In the genomic region with DNA sequence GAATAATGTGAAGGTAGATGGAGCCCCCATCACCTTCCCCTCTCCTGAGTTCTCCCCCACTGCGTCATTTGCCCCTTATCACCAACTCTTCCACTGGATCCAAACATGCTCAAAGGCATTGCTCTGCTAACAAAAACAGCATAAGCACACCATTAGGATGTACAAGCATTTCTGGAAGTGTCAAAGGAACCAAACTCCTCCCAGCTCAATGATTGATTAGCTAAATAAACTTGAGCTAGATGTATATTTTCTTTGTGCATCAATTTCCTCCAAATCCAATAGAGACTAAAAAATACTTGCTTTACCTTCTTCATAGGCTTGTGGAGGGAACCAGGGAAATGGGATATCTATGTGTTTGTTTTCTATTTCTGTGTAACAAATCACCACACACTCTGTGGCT, we compare ENCODE assay signal across 25 cellular contexts.
A peak's percentile ranks its signal among the peaks of the same experiment; 100 is the strongest.
DNase-seq lines count a peak whose midpoint lies in the region; ATAC-seq, FAIRE-seq and TF ChIP-seq lines count a peak whose summit lies in the region.
"Had no signal": no experiment of that assay in that cellular context is flagged by ENCODE, and none has a peak within 500 bp of the region (broad histone marks: within the 10 kb centered on the region; RNA-seq: fewer than 3 reads in every experiment).

No MANE protein-coding gene starts in this region.

- H3K9me2 ChIP-seq in PC-9 (ENCODE audit: insufficient read depth), result no peaks in the 10 kb centered on the region

- H4K20me1 ChIP-seq in K562 (replicated peaks; ENCODE audit: control insufficient read depth, insufficient read depth, low read length), result no peaks in the 10 kb centered on the region
- H4K20me1 ChIP-seq in neural progenitor cell (ENCODE audit: low read depth), result no peaks in the 10 kb centered on the region
- no peaks in the 10 kb centered on the region for H4K20me1 ChIP-seq in PC-9 (ENCODE audit: insufficient read depth)
- H4K20me1 ChIP-seq: BLaER1 had no signal

- H3K4me2 ChIP-seq in K562 (ENCODE audit: insufficient read depth, low read length) (no peak overlapping the region), neural progenitor cell (no peak overlapping the region), PC-9 (no peak overlapping the region)
- H3K4me2 ChIP-seq: BLaER1 had no signal

- H3K27me3 Mint-ChIP-seq in neural progenitor cell (ENCODE audit: insufficient read depth, low read depth), result peaks cover 3% of the 10 kb centered on the region
- H3K27me3 Mint-ChIP-seq: CD4-positive, alpha-beta T cell had no signal

- TF ChIP-seq CTCF in K562 (IDR thresholded peaks at IDR 0.05 in 2 of 3, conservative IDR thresholded peaks at IDR 0.05 in 1 of 3; ENCODE audit: insufficient read depth in 2 of 3, low read depth in 1 of 3, low read length in 3 of 3) (no peak), neural progenitor cell (IDR thresholded peaks at IDR 0.05) (no peak), sigmoid colon (IDR thresholded peaks at IDR 0.05) (no peak), PC-9 (conservative IDR thresholded peaks at IDR 0.05) (no peak)

- POLR2A ChIA-PET in HEK293T (lab: Yijun Ruan, JAX) (no interaction called here), K562 (lab: Yijun Ruan, JAX) (interaction anchor here (0.6 to 1.2 kb wide), 6 partner anchors 12 to 1685 kb away, joined by 3 to 6 read pairs (median 3); no protein-coding TSS in a partner anchor), PC-9 (lab: Charles Lee; ENCODE audit: unreplicated experiment) (no interaction called here)

- peaks cover 3 to 4% of the 10 kb centered on the region in 2 experiments; a peak in 2 of 5 replicates for H3K4me1 ChIP-seq in K562 (replicated peaks in 1 of 2; ENCODE audit: control insufficient read depth in 2 of 2, insufficient read depth in 2 of 2, low read length in 2 of 2)
- no peaks in the 10 kb centered on the region for H3K4me1 ChIP-seq in neural progenitor cell
- H3K4me1 ChIP-seq in sigmoid colon, result no peaks in the 10 kb centered on the region
- H3K4me1 ChIP-seq in PC-9 (replicated peaks; ENCODE audit: insufficient read depth), result no peaks in the 10 kb centered on the region
- H3K4me1 ChIP-seq: BE2C, BLaER1, Caco-2 had no signal

- H3K27me3 ChIP-seq in K562 (ENCODE audit: control insufficient read depth in 2 of 2, insufficient read depth in 2 of 2, low read length in 2 of 2) (no peaks in the 10 kb centered on the region), neural progenitor cell (no peaks in the 10 kb centered on the region), sigmoid colon (no peaks in the 10 kb centered on the region), PC-9 (ENCODE audit: insufficient read depth, low read depth) (no peaks in the 10 kb centered on the region)
- H3K27me3 ChIP-seq: BE2C, BLaER1 had no signal

- TF ChIP-seq RAD21 in K562 (CRISPR knock-in tag; conservative IDR thresholded peaks at IDR 0.05 in 1 of 2, IDR thresholded peaks at IDR 0.05 in 1 of 2), result no peak

- H2AFZ ChIP-seq in K562 (ENCODE audit: low read depth, low read length) (no peak overlapping the region), neural progenitor cell (replicated peaks) (peak overlapping the region; percentile 63), PC-9 (no peak overlapping the region)

- H3K27ac ChIP-seq in K562 (ENCODE audit: extremely low read depth, low read depth, low read length) (no peak overlapping the region), neural progenitor cell (no peak overlapping the region), sigmoid colon (no peak overlapping the region), PC-9 (no peak overlapping the region)
- H3K27ac ChIP-seq: BLaER1 had no signal

- no peak overlapping the region for H3K4me3 Mint-ChIP-seq in neural progenitor cell
- H3K4me3 Mint-ChIP-seq: CD4-positive, alpha-beta T cell; CD8-positive, alpha-beta T cell had no signal

- H3K79me2 ChIP-seq in K562 (ENCODE audit: control insufficient read depth, insufficient read depth, low read length) (no peaks in the 10 kb centered on the region), neural progenitor cell (ENCODE audit: low read depth) (no peaks in the 10 kb centered on the region), PC-9 (ENCODE audit: low read depth) (no peaks in the 10 kb centered on the region)

- peak; percentile 40; the same call in 1 of the 3 replicates for ATAC-seq in K562
- ATAC-seq in HG03175 (IDR thresholded peaks at IDR 0.05; ENCODE audit: unreplicated experiment), result no peak
- ATAC-seq in GM18873 (IDR thresholded peaks at IDR 0.05; ENCODE audit: low FRiP score, unreplicated experiment), result no peak
- ATAC-seq: CD8-positive, alpha-beta T cell had no signal

- no peaks in the 10 kb centered on the region for H3K9me1 ChIP-seq in K562 (ENCODE audit: control insufficient read depth, insufficient read depth, low read length)

- H3K36me3 ChIP-seq in K562 (ENCODE audit: control insufficient read depth, insufficient read depth, low read length) (no peaks in the 10 kb centered on the region), neural progenitor cell (no peaks in the 10 kb centered on the region), sigmoid colon (no peaks in the 10 kb centered on the region), PC-9 (ENCODE audit: low read depth) (no peaks in the 10 kb centered on the region)
- H3K36me3 ChIP-seq: BE2C, BLaER1 had no signal

- H3K9me3 ChIP-seq in K562 (replicated peaks; ENCODE audit: control insufficient read depth, insufficient read depth, low read depth, low read length) (no peaks in the 10 kb centered on the region), neural progenitor cell (ENCODE audit: low read depth) (no peaks in the 10 kb centered on the region), sigmoid colon (no peaks in the 10 kb centered on the region), PC-9 (ENCODE audit: insufficient read depth, low read depth) (no peaks in the 10 kb centered on the region)
- H3K9me3 ChIP-seq: BE2C, BLaER1, Caco-2 had no signal

- H3K4me3 ChIP-seq in K562 (no peak overlapping the region), neural progenitor cell (no peak overlapping the region), sigmoid colon (no peak overlapping the region), PC-9 (no peak overlapping the region)
- H3K4me3 ChIP-seq: BLaER1 had no signal

- CTCF ChIA-PET in HEK293T (lab: Yijun Ruan, JAX) (no interaction called here), K562 (lab: Yijun Ruan, JAX; ENCODE audit: low intra/inter-chr PET ratio) (no interaction called here), PC-9 (lab: Charles Lee) (interaction anchor here (0.7 kb wide), 1 partner anchor 113 kb away, joined by 3 read pairs; no protein-coding TSS in a partner anchor)

- TF ChIP-seq POLR2A in K562 (conservative IDR thresholded peaks at IDR 0.05) (no peak), sigmoid colon (IDR thresholded peaks at IDR 0.05) (no peak)

- peaks cover 10% of the 10 kb centered on the region for H3F3A ChIP-seq in neural progenitor cell (ENCODE audit: low read depth)
- H3F3A ChIP-seq in PC-9 (ENCODE audit: insufficient read depth, low read depth), result no peaks in the 10 kb centered on the region

- H3K9me3 Mint-ChIP-seq in neural progenitor cell, result no peaks in the 10 kb centered on the region
- H3K9me3 Mint-ChIP-seq: CD14-positive monocyte; CD4-positive, alpha-beta T cell; CD8-positive, alpha-beta T cell had no signal

- BruUV-seq in K562 (replicated peaks; lab: Mats Ljungman, UMichigan) (no TSS peak), PC-9 (replicated peaks; lab: Mats Ljungman, UMichigan) (no TSS peak)

- no peak overlapping the region for H3K27ac Mint-ChIP-seq in neural progenitor cell
- H3K27ac Mint-ChIP-seq: CD14-positive monocyte; CD4-positive, alpha-beta T cell; CD8-positive, alpha-beta T cell had no signal

- H3K36me3 Mint-ChIP-seq in neural progenitor cell, result no peaks in the 10 kb centered on the region
- H3K36me3 Mint-ChIP-seq: CD14-positive monocyte; CD8-positive, alpha-beta T cell had no signal

- in situ Hi-C loops in K562 (cut with MboI), result no loop called here

- H3K9ac ChIP-seq in K562 (ENCODE audit: insufficient read depth in 1 of 2, low read depth in 2 of 2, low read length in 2 of 2), result no peak overlapping the region
- H3K9ac ChIP-seq in neural progenitor cell, result no peak overlapping the region
- H3K9ac ChIP-seq: BLaER1 had no signal

- TF ChIP-seq EP300 in K562 (IDR thresholded peaks at IDR 0.05; ENCODE audit: low read length) (no peak), sigmoid colon (IDR thresholded peaks at IDR 0.05) (no peak)

- 0% methylated on average over 1 of the region's 1 CpG for WGBS in K562 (ENCODE audit: insufficient coverage, low coverage, missing lambda C conversion rate)
- WGBS in sigmoid colon, 2 donors, result 96 to 97% methylated on average over 1 of the region's 1 CpG

- intact Hi-C loops in K562 (cut with micrococcal nuclease) (no loop called here), sigmoid colon (cut with DNase I) (no loop called here), PC-9 (cut with micrococcal nuclease; ENCODE audit: unreplicated experiment) (no loop called here)

- DNase-seq in HEK293T (ENCODE audit: extremely low spot score) (no peak), K562 (ENCODE audit: extremely low read depth in 1 of 4, low spot score in 3 of 4) (no peak), neural progenitor cell (ENCODE audit: low spot score) (no peak), sigmoid colon (peak; percentile 2), SKM-1 treated with dmso at 0.1 percent for 144 hours (lab: John Stamatoyannopoulos, UW; ENCODE audit: unreplicated experiment) (no peak), PC-9 (no peak)
- DNase-seq: 8988T; ACHN; BE2C; C1 segment of cervical spinal cord; CD4-positive, alpha-beta T cell; CD8-positive, alpha-beta T cell; DMS79 treated with DMSO at 0.1 percent for 48 hours; GF-D8 had no signal

- FAIRE-seq in K562 (lab: Jason Lieb, UNC), result no peak
- FAIRE-seq: A204.1, D721Med, G401.6, GM12892, GM18507, GM19239 had no signal

- peaks cover 3% of the 10 kb centered on the region for H3K4me1 Mint-ChIP-seq in neural progenitor cell

TF ChIP-seq in HEK293T, 16 proteins besides CTCF, POLR2A, EP300 and RAD21 (continues in another document):
- TF ChIP-seq, protein P1, sequence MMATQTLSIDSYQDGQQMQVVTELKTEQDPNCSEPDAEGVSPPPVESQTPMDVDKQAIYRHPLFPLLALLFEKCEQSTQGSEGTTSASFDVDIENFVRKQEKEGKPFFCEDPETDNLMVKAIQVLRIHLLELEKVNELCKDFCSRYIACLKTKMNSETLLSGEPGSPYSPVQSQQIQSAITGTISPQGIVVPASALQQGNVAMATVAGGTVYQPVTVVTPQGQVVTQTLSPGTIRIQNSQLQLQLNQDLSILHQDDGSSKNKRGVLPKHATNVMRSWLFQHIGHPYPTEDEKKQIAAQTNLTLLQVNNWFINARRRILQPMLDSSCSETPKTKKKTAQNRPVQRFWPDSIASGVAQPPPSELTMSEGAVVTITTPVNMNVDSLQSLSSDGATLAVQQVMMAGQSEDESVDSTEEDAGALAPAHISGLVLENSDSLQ (IDR thresholded peaks at IDR 0.05), result peak; percentile 78
